In the genomic region with DNA sequence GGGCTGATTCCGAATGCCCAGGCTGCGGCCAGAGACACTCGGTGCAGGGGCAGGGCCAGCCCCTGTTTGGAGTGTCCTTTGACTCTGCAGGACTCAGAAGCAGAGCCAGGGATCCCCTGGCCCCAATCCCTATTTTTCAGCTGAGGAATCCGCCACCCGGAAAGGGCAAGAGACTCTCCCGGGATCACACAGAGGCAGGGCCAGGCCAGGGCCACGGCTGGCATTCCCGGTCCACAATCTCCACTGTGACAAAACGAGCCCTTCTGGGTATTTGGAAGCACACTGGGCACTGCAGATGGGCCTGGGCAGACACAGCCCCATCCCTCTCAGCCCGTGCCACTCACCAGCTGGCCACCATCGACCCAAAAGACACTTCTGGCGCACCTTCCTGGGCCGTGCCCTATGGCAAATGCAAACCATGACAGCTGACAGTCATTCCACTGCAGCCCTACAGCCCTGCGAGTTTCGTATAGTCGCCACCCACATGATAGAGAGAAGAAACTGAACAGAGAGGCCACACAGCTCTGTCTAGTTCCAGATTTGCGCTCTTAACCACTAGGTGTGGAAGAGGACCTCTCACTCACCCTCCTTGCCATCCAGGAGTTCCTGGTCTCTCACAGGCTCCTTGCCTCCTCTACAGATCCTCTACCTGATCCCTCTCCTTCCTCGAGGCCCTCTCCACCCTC, we compare ENCODE assay signal across 20 cellular contexts. TPM values are rescaled to one million over a fixed set of nuclear protein-coding genes. Genes with fewer than 3 reads are reported as not detected.
DNase-seq lines count a peak whose midpoint lies in the region; ATAC-seq, FAIRE-seq and TF ChIP-seq lines count a peak whose summit lies in the region.
"Had no signal": no experiment of that assay in that cellular context is flagged by ENCODE, and none has a peak within 500 bp of the region (broad histone marks: within the 10 kb centered on the region; RNA-seq: fewer than 3 reads in every experiment).

No MANE protein-coding gene starts in this region.

- POLR2A ChIA-PET in GM12878 (lab: Charles Lee): interaction anchor here (0.6 kb wide), 1 partner anchor 31 kb away, joined by 3 read pairs; no protein-coding TSS in a partner anchor

- TF ChIP-seq CTCF in GM12864 (IDR thresholded peaks at IDR 0.05; ENCODE audit: low read depth, low read length, missing control alignments): no peak
- no peak for TF ChIP-seq CTCF in GM12878 (IDR thresholded peaks at IDR 0.05 in 2 of 3, conservative IDR thresholded peaks at IDR 0.05 in 1 of 3; ENCODE audit: control insufficient read depth in 2 of 3, extremely low read depth in 1 of 3, insufficient read depth in 1 of 3, low read depth in 3 of 3, low read length in 3 of 3)

- H2AFZ ChIP-seq in GM12878 (ENCODE audit: control insufficient read depth, low read depth, low read length): no peak overlapping the region

- DNase-seq in GM12864 (ENCODE audit: low read depth) (peak; percentile 27), GM19240 (ENCODE audit: insufficient read length, low spot score) (peak; percentile 47), GM12878 (ENCODE audit: low read depth, low spot score) (no peak), aorta (no peak), NCI-H2081 treated with DMSO at 0.1 percent for 48 hours (lab: John Stamatoyannopoulos, UW) (no peak), NCI-H526 (lab: John Stamatoyannopoulos, UW) (no peak)
- DNase-seq in stimulated activated CD4-positive, alpha-beta T cell treated with anti-CD3 and anti-CD28 coated beads, Interleukin-1b, Interleukin-23, amount 100 ng/mL, for 48 hours: no peak
- DNase-seq: caudate nucleus; CD8-positive, alpha-beta memory T cell; effector memory CD4-positive, alpha-beta T cell; NCI-H1694; NCI-H446 had no signal

- H3K36me3 ChIP-seq in GM12878 (ENCODE audit: control insufficient read depth in 2 of 2, insufficient read depth in 2 of 2, low read length in 1 of 2): no peaks in the 10 kb centered on the region
- H3K36me3 ChIP-seq in aorta (ENCODE audit: control insufficient read depth in 1 of 2, insufficient read depth in 2 of 2, low read length in 1 of 2): no peaks in the 10 kb centered on the region
- H3K36me3 ChIP-seq: vagina had no signal

- RAD21 ChIA-PET in GM12878 (lab: Charles Lee; ENCODE audit: unreplicated experiment): no interaction called here

- no peak overlapping the region for H3K4me3 ChIP-seq in GM12864 (ENCODE audit: low read depth, low read length)
- no peak overlapping the region for H3K4me3 ChIP-seq in GM12878
- H3K4me3 ChIP-seq in aorta (ENCODE audit: low read length in 2 of 2): no peak overlapping the region
- H3K4me3 ChIP-seq: vagina had no signal

- no TSS peak for BruUV-seq in GM12878 (replicated peaks; lab: Mats Ljungman, UMichigan)

- CTCF ChIA-PET in GM12878 (lab: Yijun Ruan, JAX): interaction anchor here (0.7 to 0.8 kb wide), 2 partner anchors 44 to 100 kb away, joined by 3 to 4 read pairs; partner anchors contain the start of gene ADGRD2

- TF ChIP-seq POLR2A in GM12878 (IDR thresholded peaks at IDR 0.05; ENCODE audit: low read depth, low read length): no peak

- TF ChIP-seq EP300 in GM12878 (IDR thresholded peaks at IDR 0.05; ENCODE audit: borderline replicate concordance in 1 of 2, control insufficient read depth in 1 of 2, low read depth in 2 of 2, low read length in 2 of 2): no peak

- H3K27ac ChIP-seq in GM12878 (ENCODE audit: control insufficient read depth, insufficient read depth): no peak overlapping the region
- no peak overlapping the region for H3K27ac ChIP-seq in aorta (ENCODE audit: low read depth in 1 of 2, low read length in 2 of 2)
- H3K27ac ChIP-seq: vagina had no signal

- ATAC-seq in HG02870 (IDR thresholded peaks at IDR 0.05; ENCODE audit: unreplicated experiment) (peak; percentile 76), GM12878 (peak; percentile 79), aorta (ENCODE audit: low FRiP score) (no peak)

- WGBS in GM12878 (ENCODE audit: insufficient coverage, insufficient replicate concordance, low lambda C conversion rate, missing lambda C conversion rate): 30% methylated on average over 18 of the region's 18 CpGs
- 81% methylated on average over 18 of the region's 18 CpGs for WGBS in aorta, 2 donors

- SMC1A ChIA-PET in GM12878 (lab: Charles Lee; ENCODE audit: uncharacterized antibody, unreplicated experiment): interaction anchor here (0.6 to 1.1 kb wide), 2 partner anchors 43 to 366 kb away, joined by 4 read pairs; no protein-coding TSS in a partner anchor

- no peaks in the 10 kb centered on the region for H3K79me2 ChIP-seq in GM12878 (ENCODE audit: control insufficient read depth, insufficient read depth, low read length)

- H3K9me3 ChIP-seq in GM12878 (replicated peaks; ENCODE audit: control insufficient read depth, insufficient read depth, low read length) (no peaks in the 10 kb centered on the region), aorta (ENCODE audit: control insufficient read depth, low read length) (no peaks in the 10 kb centered on the region)
- H3K9me3 ChIP-seq: vagina had no signal

- FAIRE-seq in GM12878 (lab: Jason Lieb, UNC): peak; percentile 59

- no peak for TF ChIP-seq RAD21 in GM12878 (IDR thresholded peaks at IDR 0.05; ENCODE audit: insufficient read depth, low read depth, low read length)

- in situ Hi-C loops in GM12878 (cut with MboI): no loop called here

- H3K27me3 ChIP-seq in GM12878 (replicated peaks in 1 of 2; ENCODE audit: control insufficient read depth in 2 of 2, insufficient read depth in 2 of 2, low read length in 1 of 2) (no peaks in the 10 kb centered on the region; a peak in 1 of 4 replicates), aorta (ENCODE audit: control insufficient read depth in 1 of 2, insufficient read depth in 2 of 2, low read length in 1 of 2) (no peaks in the 10 kb centered on the region)
- H3K27me3 ChIP-seq: vagina had no signal

- H3K9ac ChIP-seq in GM12878 (ENCODE audit: control insufficient read depth, insufficient read depth, low read length): no peak overlapping the region

- H3K4me1 ChIP-seq in GM12878 (ENCODE audit: control insufficient read depth, insufficient read depth, low read length): peaks cover 25% of the 10 kb centered on the region
- H3K4me1 ChIP-seq in aorta (ENCODE audit: control insufficient read depth in 1 of 2, insufficient read depth in 2 of 2, low read length in 2 of 2): no peaks in the 10 kb centered on the region
- H3K4me1 ChIP-seq: vagina had no signal

- H4K20me1 ChIP-seq in GM12878 (ENCODE audit: control insufficient read depth, insufficient read depth): no peaks in the 10 kb centered on the region

- intact Hi-C loops in GM12878 (cut with micrococcal nuclease; ENCODE audit: unreplicated experiment): no loop called here
- intact Hi-C loops in aorta (cut with DNase I): no loop called here

- peak overlapping the region; percentile 47; the same call in 1 of the 2 replicates for H3K4me2 ChIP-seq in GM12878 (ENCODE audit: control insufficient read depth, insufficient read depth)

TF ChIP-seq in GM12878, 131 proteins besides CTCF, POLR2A, EP300 and RAD21 (continues in another document):
- TF ChIP-seq POU2F2 (IDR thresholded peaks at IDR 0.05; ENCODE audit: borderline replicate concordance, low read depth, low read length) (no peak), KLF5 (IDR thresholded peaks at IDR 0.05; ENCODE audit: partially characterized antibody) (no peak)

RNA-seq across cellular contexts. Expression of gene NR5A1, which starts 13.3 kb away (rescaled TPM):
- 0.13 and 0.39 TPM in 2 replicates for total RNA-seq in GM12878 (2013; cell fraction: nucleolus; rRNA removed)
- 0.06 and 0.11 TPM in 2 replicates for total RNA-seq in GM12878 (2014; rRNA removed)
- 0.09 TPM in 1 of 2 replicates, not detected in the other for total RNA-seq in GM12878 (2014; rRNA removed; fragmentation: Illumina TruSeq; extraction: Trizol)
- total RNA-seq in GM12878 (2021): 0.18 and 0.27 TPM in 2 replicates
- polyA plus RNA-seq in GM12878 (2011; ENCODE audit: low read depth): 0.10 TPM
- polyA plus RNA-seq in GM12878 (2011; rRNA removed): 0.17 and 0.24 TPM in 2 replicates
- 0.31 and 0.42 TPM in 2 replicates for polyA plus RNA-seq in GM12878 (2011; cell fraction: cytosol; rRNA removed)
- 0.45 and 0.63 TPM in 2 replicates for polyA plus RNA-seq in GM12878 (2011; cell fraction: nucleus; rRNA removed)
- 0.11 and 0.18 TPM in 2 replicates for polyA plus RNA-seq in GM12878 (2012)
- polyA plus RNA-seq in GM12878 (2014; fragmentation: Illumina TruSeq; extraction: Trizol): not detected in 2 replicates
- not detected for polyA plus RNA-seq in GM12878 (2014; fragmentation: Nextera tagmentation; extraction: Ambion mirVana)
- polyA plus RNA-seq in GM12878 (2014; rRNA removed): 0.03 and 0.08 TPM in 2 replicates
- under 1 TPM in 1 of 2 experiments, not detected in 1; 0.07 TPM for polyA plus RNA-seq in GM12878 (2016; fragmentation: Nextera tagmentation; extraction: Ambion mirVana)
- polyA minus RNA-seq in GM12878 (2011; rRNA and poly(A)+ RNA removed): 0.15 TPM in 1 of 2 replicates, not detected in the other
- polyA minus RNA-seq in GM12878 (2011; cell fraction: cytosol; rRNA and poly(A)+ RNA removed): not detected in 2 replicates
- 0.24 TPM in 1 of 2 replicates, not detected in the other for polyA minus RNA-seq in GM12878 (2011; cell fraction: nucleus; rRNA and poly(A)+ RNA removed)
- not detected for total RNA-seq in aorta
- not detected for polyA plus RNA-seq in aorta
- total RNA-seq: activated T-helper 1 cell treated with anti-CD3 and anti-CD28 coated beads, Interleukin-12 subunit alpha, Interleukin-12 subunit beta, Interleukin-2, Interleukin-4 antibody, amounts not matched to agents 30 ng/mL and 10 ng/mL and 1 ng/mL, durations not matched to agents 14 hours and 24 hours and 36 hours; CD8-positive, alpha-beta memory T cell had no signal
- polyA plus RNA-seq: AG04450; CD8-positive, alpha-beta memory T cell; keratinocyte had no signal

RNA-seq across cellular contexts. Expression of gene ADGRD2, which starts 43.7 kb away (rescaled TPM):
- not detected in 2 replicates for total RNA-seq in GM12878 (2013; cell fraction: nucleolus; rRNA removed)
- total RNA-seq in GM12878 (2014; rRNA removed): not detected in 2 replicates
- not detected in 2 replicates for total RNA-seq in GM12878 (2014; rRNA removed; fragmentation: Illumina TruSeq; extraction: Trizol)
- total RNA-seq in GM12878 (2021): not detected in 2 replicates
- not detected for polyA plus RNA-seq in GM12878 (2011; ENCODE audit: low read depth)
- not detected in 2 replicates for polyA plus RNA-seq in GM12878 (2011; rRNA removed)
- not detected in 2 replicates for polyA plus RNA-seq in GM12878 (2011; cell fraction: cytosol; rRNA removed)
- not detected in 2 replicates for polyA plus RNA-seq in GM12878 (2011; cell fraction: nucleus; rRNA removed)
- polyA plus RNA-seq in GM12878 (2012): not detected in 2 replicates
- not detected in 2 replicates for polyA plus RNA-seq in GM12878 (2014; fragmentation: Illumina TruSeq; extraction: Trizol)
- polyA plus RNA-seq in GM12878 (2014; fragmentation: Nextera tagmentation; extraction: Ambion mirVana): not detected
- not detected in 2 replicates for polyA plus RNA-seq in GM12878 (2014; rRNA removed)
- polyA plus RNA-seq in GM12878 (2016; fragmentation: Nextera tagmentation; extraction: Ambion mirVana): not detected
- polyA minus RNA-seq in GM12878 (2011; rRNA and poly(A)+ RNA removed): not detected in 2 replicates
- not detected in 2 replicates for polyA minus RNA-seq in GM12878 (2011; cell fraction: cytosol; rRNA and poly(A)+ RNA removed)
- not detected in 2 replicates for polyA minus RNA-seq in GM12878 (2011; cell fraction: nucleus; rRNA and poly(A)+ RNA removed)
- not detected for total RNA-seq in aorta
- polyA plus RNA-seq in aorta: not detected
- total RNA-seq: activated T-helper 1 cell treated with anti-CD3 and anti-CD28 coated beads, Interleukin-12 subunit alpha, Interleukin-12 subunit beta, Interleukin-2, Interleukin-4 antibody, amounts not matched to agents 30 ng/mL and 10 ng/mL and 1 ng/mL, durations not matched to agents 14 hours and 24 hours and 36 hours; CD8-positive, alpha-beta memory T cell; M059J had no signal
- polyA plus RNA-seq: adipose tissue; AG04450; CD8-positive, alpha-beta memory T cell; keratinocyte; neural cell had no signal

Comparison
In these comparisons a context has a peak if more than half of its experiments do, and no peak if none do; other contexts are left out.
1. DNase-seq: peak in GM12864 (single experiment) and GM19240 (single experiment); none in GM12878 (single experiment), aorta (0 of 2), NCI-H2081 treated with DMSO at 0.1 percent for 48 hours (single experiment), NCI-H526 (0 of 2) and stimulated activated CD4-positive, alpha-beta T cell treated with anti-CD3 and anti-CD28 coated beads, Interleukin-1b, Interleukin-23, amount 100 ng/mL, for 48 hours (single experiment).